Comparison of ENCODE assay signal across 30 cellular contexts in the genomic region with DNA sequence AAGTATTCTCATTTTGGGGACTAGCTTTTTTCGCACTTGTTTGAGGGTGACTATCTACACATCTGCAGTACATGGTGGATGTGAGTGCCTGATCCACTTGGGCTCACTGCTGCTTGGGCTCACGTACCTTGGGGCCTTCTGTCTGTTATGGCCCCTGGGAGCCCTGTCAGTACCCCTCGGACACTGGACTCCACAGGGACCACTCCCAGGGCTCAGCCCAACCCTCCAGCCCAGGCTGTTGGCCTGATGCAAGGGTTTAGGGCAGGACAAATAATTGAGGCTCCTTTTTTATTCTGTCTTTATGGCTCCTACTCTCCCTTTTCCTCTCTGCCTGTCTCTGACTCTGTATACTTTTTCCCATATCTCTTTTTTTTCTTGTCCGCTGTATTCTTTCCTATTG. TPM values are rescaled to one million over a fixed set of nuclear protein-coding genes. Genes with fewer than 3 reads are reported as not detected.
DNase-seq lines count a peak whose midpoint lies in the region; ATAC-seq and TF ChIP-seq lines count a peak whose summit lies in the region.
"Had no signal": no experiment of that assay in that cellular context is flagged by ENCODE, and none has a peak within 500 bp of the region (broad histone marks: within the 10 kb centered on the region; RNA-seq: fewer than 3 reads in every experiment).

No MANE protein-coding gene starts in this region.

- H3K9ac ChIP-seq in skeletal muscle tissue (ENCODE audit: low read depth in 1 of 3, low read length in 3 of 3) = no peak overlapping the region

- in situ Hi-C loops in KBM-7 (cut with MboI; ENCODE audit: low pct_unique_long_range_greater_than_20kb, low sequenced_read_pairs) = no loop called here

- H3K4me3 ChIP-seq in left lung = no peak overlapping the region
- no peak overlapping the region for H3K4me3 ChIP-seq in skeletal muscle tissue (ENCODE audit: low read length in 3 of 3)
- H3K4me3 ChIP-seq in vagina = no peak overlapping the region
- no peak overlapping the region for H3K4me3 ChIP-seq in thyroid gland (replicated peaks in 1 of 3)
- H3K4me3 ChIP-seq: pancreas, suprapubic skin had no signal

- H3K36me3 Mint-ChIP-seq in activated naive CD8-positive, alpha-beta T cell treated with anti-CD3 and anti-CD28 coated beads, Interleukin-2, amount 10 ng/mL, durations not matched to agents 7 days and 5 days = no peaks in the 10 kb centered on the region
- H3K36me3 Mint-ChIP-seq in activated naive CD8-positive, alpha-beta T cell treated with anti-CD3 and anti-CD28 coated beads for 36 hours = no peaks in the 10 kb centered on the region
- H3K36me3 Mint-ChIP-seq: activated CD8-positive, alpha-beta memory T cell treated with anti-CD3 and anti-CD28 coated beads, Interleukin-2, amount 10 ng/mL, durations not matched to agents 7 days and 5 days; CD8-positive, alpha-beta T cell; natural killer cell treated with Interleukin-12 subunit alpha and Interleukin-12 subunit beta and Interleukin-15 and Interleukin-18, amount 100 ng/mL, for 72 hours had no signal

- H3K4me3 Mint-ChIP-seq in activated naive CD8-positive, alpha-beta T cell treated with anti-CD3 and anti-CD28 coated beads, Interleukin-2, amount 10 ng/mL, durations not matched to agents 7 days and 5 days = no peak overlapping the region
- H3K4me3 Mint-ChIP-seq in activated naive CD8-positive, alpha-beta T cell treated with anti-CD3 and anti-CD28 coated beads for 36 hours = no peak overlapping the region
- H3K4me3 Mint-ChIP-seq: activated CD4-positive, alpha-beta T cell treated with anti-CD3 and anti-CD28 coated beads, Interleukin-2, amount 10 ng/mL, durations not matched to agents 24 days and 14 days; activated CD8-positive, alpha-beta memory T cell treated with anti-CD3 and anti-CD28 coated beads, Interleukin-2, amount 10 ng/mL, durations not matched to agents 7 days and 5 days; activated naive CD4-positive, alpha-beta T cell treated with anti-CD3 and anti-CD28 coated beads for 36 hours; CD8-positive, alpha-beta T cell; natural killer cell treated with Interleukin-12 subunit alpha and Interleukin-12 subunit beta and Interleukin-15 and Interleukin-18, amount 100 ng/mL, for 72 hours had no signal

- TF ChIP-seq CTCF in left lung (IDR thresholded peaks at IDR 0.05) (no peak), vagina (IDR thresholded peaks at IDR 0.05) (no peak), thyroid gland (IDR thresholded peaks at IDR 0.05) (no peak)

- intact Hi-C loops in left lung (cut with DNase I) = no loop called here
- intact Hi-C loops in vagina (cut with DNase I) = no loop called here
- intact Hi-C loops in thyroid gland (cut with DNase I) = no loop called here

- ATAC-seq in activated naive CD8-positive, alpha-beta T cell treated with anti-CD3 and anti-CD28 coated beads, Interleukin-2, amount 10 ng/mL, durations not matched to agents 7 days and 5 days (ENCODE audit: low read depth) = no peak
- ATAC-seq in left lung = no peak
- ATAC-seq: activated CD8-positive, alpha-beta memory T cell treated with anti-CD3 and anti-CD28 coated beads, Interleukin-2, amount 10 ng/mL, durations not matched to agents 7 days and 5 days; CD8-positive, alpha-beta T cell; HCT116; HepG2; natural killer cell treated with Interleukin-12 subunit alpha and Interleukin-12 subunit beta and Interleukin-15 and Interleukin-18, amount 100 ng/mL, for 72 hours had no signal

- peak overlapping the region; percentile 23 to 54 for H3K27ac ChIP-seq in left lung
- peak overlapping the region; percentile 73 for H3K27ac ChIP-seq in skeletal muscle tissue (ENCODE audit: low read depth, low read length)
- H3K27ac ChIP-seq in vagina = peak overlapping the region; percentile 81
- peak overlapping the region in 1 of 3 donors; percentile 57 for H3K27ac ChIP-seq in thyroid gland
- H3K27ac ChIP-seq: HL-60, pancreas, suprapubic skin, WERI-Rb-1 had no signal

- H3K27me3 ChIP-seq in left lung = no peaks in the 10 kb centered on the region
- H3K27me3 ChIP-seq in skeletal muscle tissue (ENCODE audit: control insufficient read depth in 3 of 3, insufficient read depth in 3 of 3, low read length in 3 of 3) = no peaks in the 10 kb centered on the region
- H3K27me3 ChIP-seq in vagina = no peaks in the 10 kb centered on the region
- no peaks in the 10 kb centered on the region for H3K27me3 ChIP-seq in thyroid gland
- H3K27me3 ChIP-seq: suprapubic skin had no signal

- peaks cover 7 to 9% of the 10 kb centered on the region in 2 donors for H3K4me1 ChIP-seq in left lung
- peaks cover 5 to 9% (median 8%) of the 10 kb centered on the region in 3 donors for H3K4me1 ChIP-seq in skeletal muscle tissue (ENCODE audit: control insufficient read depth in 3 of 3, insufficient read depth in 3 of 3, low read length in 3 of 3)
- H3K4me1 ChIP-seq in vagina = peaks cover 12% of the 10 kb centered on the region
- H3K4me1 ChIP-seq in thyroid gland = peaks cover 0 to 13% of the 10 kb centered on the region in 2 donors
- H3K4me1 ChIP-seq: pancreas had no signal

- no peaks in the 10 kb centered on the region for H3K9me3 Mint-ChIP-seq in activated naive CD8-positive, alpha-beta T cell treated with anti-CD3 and anti-CD28 coated beads, Interleukin-2, amount 10 ng/mL, durations not matched to agents 7 days and 5 days
- H3K9me3 Mint-ChIP-seq in activated naive CD8-positive, alpha-beta T cell treated with anti-CD3 and anti-CD28 coated beads for 36 hours = no peaks in the 10 kb centered on the region
- H3K9me3 Mint-ChIP-seq: activated CD4-positive, alpha-beta T cell treated with anti-CD3 and anti-CD28 coated beads, Interleukin-2, amount 10 ng/mL, durations not matched to agents 24 days and 14 days; activated naive CD4-positive, alpha-beta T cell treated with anti-CD3 and anti-CD28 coated beads for 36 hours; CD8-positive, alpha-beta T cell; natural killer cell treated with Interleukin-12 subunit alpha and Interleukin-12 subunit beta and Interleukin-15 and Interleukin-18, amount 100 ng/mL, for 72 hours had no signal

- WGBS in thyroid gland, 2 donors = 81 to 94% methylated on average over 2 to 4 of the region's 4 CpGs

- H3K27ac Mint-ChIP-seq in activated naive CD8-positive, alpha-beta T cell treated with anti-CD3 and anti-CD28 coated beads, Interleukin-2, amount 10 ng/mL, durations not matched to agents 7 days and 5 days = peak overlapping the region; percentile 56
- H3K27ac Mint-ChIP-seq in activated naive CD8-positive, alpha-beta T cell treated with anti-CD3 and anti-CD28 coated beads for 36 hours = no peak overlapping the region
- H3K27ac Mint-ChIP-seq: activated CD4-positive, alpha-beta T cell treated with anti-CD3 and anti-CD28 coated beads, Interleukin-2, amount 10 ng/mL, durations not matched to agents 24 days and 14 days; activated CD8-positive, alpha-beta memory T cell treated with anti-CD3 and anti-CD28 coated beads, Interleukin-2, amount 10 ng/mL, durations not matched to agents 7 days and 5 days; activated naive CD4-positive, alpha-beta T cell treated with anti-CD3 and anti-CD28 coated beads for 36 hours; CD8-positive, alpha-beta T cell had no signal

- H3K9me3 ChIP-seq in left lung (no peaks in the 10 kb centered on the region), skeletal muscle tissue (ENCODE audit: control insufficient read depth in 3 of 3, low read length in 3 of 3) (no peaks in the 10 kb centered on the region), vagina (no peaks in the 10 kb centered on the region), thyroid gland (no peaks in the 10 kb centered on the region)
- H3K9me3 ChIP-seq: pancreas, suprapubic skin had no signal

- H3K27me3 Mint-ChIP-seq in activated naive CD8-positive, alpha-beta T cell treated with anti-CD3 and anti-CD28 coated beads, Interleukin-2, amount 10 ng/mL, durations not matched to agents 7 days and 5 days = peaks cover 2% of the 10 kb centered on the region
- no peaks in the 10 kb centered on the region for H3K27me3 Mint-ChIP-seq in activated naive CD8-positive, alpha-beta T cell treated with anti-CD3 and anti-CD28 coated beads for 36 hours
- H3K27me3 Mint-ChIP-seq: activated CD4-positive, alpha-beta T cell treated with anti-CD3 and anti-CD28 coated beads, Interleukin-2, amount 10 ng/mL, durations not matched to agents 24 days and 14 days; activated CD8-positive, alpha-beta memory T cell treated with anti-CD3 and anti-CD28 coated beads, Interleukin-2, amount 10 ng/mL, durations not matched to agents 7 days and 5 days; natural killer cell treated with Interleukin-12 subunit alpha and Interleukin-12 subunit beta and Interleukin-15 and Interleukin-18, amount 100 ng/mL, for 72 hours had no signal

- H3K4me1 Mint-ChIP-seq in activated naive CD8-positive, alpha-beta T cell treated with anti-CD3 and anti-CD28 coated beads, Interleukin-2, amount 10 ng/mL, durations not matched to agents 7 days and 5 days = peaks cover 3% of the 10 kb centered on the region
- no peaks in the 10 kb centered on the region for H3K4me1 Mint-ChIP-seq in activated naive CD8-positive, alpha-beta T cell treated with anti-CD3 and anti-CD28 coated beads for 36 hours
- H3K4me1 Mint-ChIP-seq: activated CD4-positive, alpha-beta T cell treated with anti-CD3 and anti-CD28 coated beads, Interleukin-2, amount 10 ng/mL, durations not matched to agents 24 days and 14 days; activated CD8-positive, alpha-beta memory T cell treated with anti-CD3 and anti-CD28 coated beads, Interleukin-2, amount 10 ng/mL, durations not matched to agents 7 days and 5 days had no signal

- H3K36me3 ChIP-seq in left lung (no peaks in the 10 kb centered on the region), skeletal muscle tissue (ENCODE audit: control insufficient read depth in 3 of 3, insufficient read depth in 3 of 3, low read length in 3 of 3) (no peaks in the 10 kb centered on the region), vagina (no peaks in the 10 kb centered on the region), thyroid gland (no peaks in the 10 kb centered on the region)
- H3K36me3 ChIP-seq: pancreas, suprapubic skin, WERI-Rb-1 had no signal

- no peak for DNase-seq in activated naive CD8-positive, alpha-beta T cell treated with anti-CD3 and anti-CD28 coated beads, Interleukin-2, amount 10 ng/mL, durations not matched to agents 7 days and 5 days
- DNase-seq in activated naive CD8-positive, alpha-beta T cell treated with anti-CD3 and anti-CD28 coated beads for 36 hours = no peak
- no peak for DNase-seq in left lung
- no peak for DNase-seq in vagina (ENCODE audit: extremely low spot score in 2 of 2)
- DNase-seq in KBM-7 = no peak
- DNase-seq in thyroid gland = no peak
- DNase-seq in GDM1 (lab: John Stamatoyannopoulos, UW) = no peak
- DNase-seq: activated CD4-positive, alpha-beta T cell treated with anti-CD3 and anti-CD28 coated beads, Interleukin-2, amount 10 ng/mL, durations not matched to agents 24 days and 14 days; activated CD8-positive, alpha-beta memory T cell treated with anti-CD3 and anti-CD28 coated beads, Interleukin-2, amount 10 ng/mL, durations not matched to agents 7 days and 5 days; activated naive CD4-positive, alpha-beta T cell treated with anti-CD3 and anti-CD28 coated beads for 36 hours; AML-193; anterior cingulate cortex; caudate nucleus; CD8-positive, alpha-beta T cell; glutamatergic neuron; kidney glomerular epithelial cell; midbrain; NCI-H1092 treated with DMSO at 0.1 percent for 48 hours; NCI-H1930; NCI-H226; NCI-H774; pancreas; T-helper 9 cell; WERI-Rb-1 had no signal

- TF ChIP-seq POLR2A in vagina (IDR thresholded peaks at IDR 0.05) = no peak
- TF ChIP-seq POLR2A in thyroid gland (IDR thresholded peaks at IDR 0.05) = no peak

- POLR2A ChIA-PET in activated naive CD8-positive, alpha-beta T cell treated with anti-CD3 and anti-CD28 coated beads, Interleukin-2, amount 10 ng/mL, durations not matched to agents 7 days and 5 days (lab: Charles Lee) = no interaction called here

RNA-seq across cellular contexts. Expression of a gene that starts 32.7 kb away (rescaled TPM):
- total RNA-seq in activated naive CD8-positive, alpha-beta T cell treated with anti-CD3 and anti-CD28 coated beads, Interleukin-2, amount 10 ng/mL, durations not matched to agents 7 days and 5 days = 100 to 1,000 TPM; 483 to 487 TPM
- total RNA-seq in activated naive CD8-positive, alpha-beta T cell treated with anti-CD3 and anti-CD28 coated beads for 36 hours = 100 to 1,000 TPM; 433 to 443 TPM
- 100 to 1,000 TPM; 503 to 543 TPM for total RNA-seq in left lung
- 57.9 TPM for total RNA-seq in skeletal muscle tissue
- 192 TPM for total RNA-seq in vagina
- total RNA-seq in thyroid gland = 100 to 1,000 TPM; 204 to 318 (median 259) TPM
- total RNA-seq: HepG2 had no signal
